24 cellular contexts compared by ENCODE assay signal in the genomic region with DNA sequence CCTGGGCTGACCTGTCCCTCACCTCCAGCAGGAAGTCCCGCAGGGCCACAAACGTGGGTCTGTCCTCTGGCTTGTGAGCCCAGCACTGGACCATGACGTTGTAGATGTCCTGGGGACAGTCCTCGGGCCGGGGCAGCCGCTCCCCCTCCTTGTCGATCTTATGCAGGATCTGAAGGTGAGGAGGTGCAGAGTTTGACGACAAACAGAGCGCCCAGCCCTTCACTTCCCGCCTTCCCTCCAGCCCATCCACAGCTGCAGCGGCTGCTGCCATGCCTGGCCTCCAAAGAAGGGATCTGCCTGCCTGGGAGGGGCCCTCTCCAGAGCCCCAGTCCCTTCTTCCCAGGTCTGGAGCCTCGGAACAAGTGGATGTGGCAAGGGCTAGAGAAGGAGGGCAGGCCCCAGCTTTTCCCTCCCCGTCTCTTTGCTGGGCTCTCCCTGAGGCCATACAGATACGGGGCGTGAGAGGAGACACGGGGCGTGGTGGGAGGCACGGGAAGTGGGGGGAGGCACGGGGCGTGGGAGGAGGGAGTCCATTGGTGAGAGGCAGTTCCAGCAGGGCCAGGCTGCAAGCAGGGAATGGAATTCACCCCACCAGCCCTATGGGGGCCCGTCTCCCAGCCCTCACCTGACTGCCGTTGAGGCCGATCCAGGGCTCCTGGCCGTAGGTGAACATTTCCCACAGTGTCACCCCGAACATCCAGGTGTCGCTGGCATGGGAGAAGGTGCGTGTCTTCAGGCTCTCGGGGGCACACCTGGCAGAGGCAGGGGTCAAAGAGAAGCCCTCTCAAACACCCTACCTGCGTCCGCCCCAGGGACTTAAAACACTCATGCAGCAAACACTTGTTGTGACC. TPM values are rescaled to one million over a fixed set of nuclear protein-coding genes. Genes with fewer than 3 reads are reported as not detected.
A peak's percentile ranks its signal among the peaks of the same experiment; 100 is the strongest.
DNase-seq lines count a peak whose midpoint lies in the region; ATAC-seq and TF ChIP-seq lines count a peak whose summit lies in the region.
"Had no signal": no experiment of that assay in that cellular context is flagged by ENCODE, and none has a peak within 500 bp of the region (broad histone marks: within the 10 kb centered on the region; RNA-seq: fewer than 3 reads in every experiment).

No MANE protein-coding gene starts in this region.

- H3K36me3 ChIP-seq in esophagus (ENCODE audit: control insufficient read depth in 2 of 2, insufficient read depth in 2 of 2, low read length in 1 of 2) (peaks cover 7 to 41% of the 10 kb centered on the region in 2 donors), skeletal muscle tissue (ENCODE audit: control insufficient read depth in 3 of 3, insufficient read depth in 3 of 3, low read length in 3 of 3) (peaks cover 36 to 47% (median 41%) of the 10 kb centered on the region in 3 donors), upper lobe of right lung (peaks cover 42% of the 10 kb centered on the region)

- 78 to 85% methylated on average over 30 of the region's 30 CpGs for WGBS in esophagus, 2 donors

- H3K36me3 Mint-ChIP-seq in CD14-positive monocyte: peaks cover 52 to 77% of the 10 kb centered on the region in 2 donors
- H3K36me3 Mint-ChIP-seq: natural killer cell had no signal

- TF ChIP-seq CTCF in CD14-positive monocyte (IDR thresholded peaks at IDR 0.05) (no peak), RWPE1 (conservative IDR thresholded peaks at IDR 0.05; ENCODE audit: low read depth) (no peak), upper lobe of right lung (IDR thresholded peaks at IDR 0.05) (no peak)

- H3K27ac ChIP-seq in RWPE1 (peak overlapping the region; percentile 73), esophagus (ENCODE audit: low read depth in 2 of 2, low read length in 1 of 2) (peak overlapping the region; percentile 87 to 97), skeletal muscle tissue (ENCODE audit: low read depth, low read length) (peak overlapping the region; percentile 82), upper lobe of right lung (no peak overlapping the region)
- H3K27ac ChIP-seq: epithelial cell of prostate, HL-60, thoracic aorta had no signal

- H3K9me3 ChIP-seq in esophagus (ENCODE audit: control insufficient read depth in 2 of 2, insufficient read depth in 1 of 2, low read depth in 1 of 2, low read length in 1 of 2) (no peaks in the 10 kb centered on the region), skeletal muscle tissue (ENCODE audit: control insufficient read depth in 3 of 3, low read length in 3 of 3) (no peaks in the 10 kb centered on the region), upper lobe of right lung (no peaks in the 10 kb centered on the region)
- H3K9me3 ChIP-seq: thoracic aorta had no signal

- intact Hi-C loops in CD14-positive monocyte (cut with micrococcal nuclease) (no loop called here), upper lobe of right lung (cut with DNase I) (no loop called here)

- no peak overlapping the region for H3K4me3 Mint-ChIP-seq in CD14-positive monocyte
- H3K4me3 Mint-ChIP-seq: activated naive CD4-positive, alpha-beta T cell treated with anti-CD3 and anti-CD28 coated beads for 36 hours; activated T-helper 1 cell treated with anti-CD3 and anti-CD28 coated beads, Interleukin-12 subunit alpha, Interleukin-12 subunit beta, Interleukin-2, Interleukin-4 antibody, amounts not matched to agents 30 ng/mL and 10 ng/mL and 1 ng/mL, durations not matched to agents 14 hours and 24 hours and 36 hours; B cell; natural killer cell; T-helper 1 cell treated with Interleukin-12 subunit alpha and Interleukin-12 subunit beta and Interleukin-4 antibody, amounts not matched to agents 30 μg/mL and 1 μg/mL, for 36 hours had no signal

- H3K4me3 ChIP-seq in esophagus (ENCODE audit: low read depth in 1 of 2, low read length in 2 of 2) (peak overlapping the region in 1 of 2 donors; percentile 10), skeletal muscle tissue (ENCODE audit: low read length in 3 of 3) (no peak overlapping the region), upper lobe of right lung (no peak overlapping the region)
- H3K4me3 ChIP-seq: GM12878, thoracic aorta had no signal

- peaks cover 0 to 1% (median 0%) of the 10 kb centered on the region in 3 donors for H3K27me3 Mint-ChIP-seq in CD14-positive monocyte (ENCODE audit: low read depth in 3 of 3)
- H3K27me3 Mint-ChIP-seq: B cell had no signal

- ATAC-seq in upper lobe of right lung: no peak
- ATAC-seq: GM12878; natural killer cell; SK-N-SH treated with all-trans-retinoic acid at 6 μM for 48 hours; stimulated activated naive CD8-positive, alpha-beta T cell treated with anti-CD3 and anti-CD28 coated beads, Interleukin-15, Interleukin-2, amounts not matched to agents 100 U/mL and 50 U/mL, for 24 hours had no signal

- peaks cover 1% of the 10 kb centered on the region for H3K4me1 Mint-ChIP-seq in CD14-positive monocyte
- H3K4me1 Mint-ChIP-seq: B cell had no signal

- peak overlapping the region in 3 of 7 donors; percentile 37 to 80 (median 63) for H3K27ac Mint-ChIP-seq in CD14-positive monocyte
- H3K27ac Mint-ChIP-seq: activated naive CD4-positive, alpha-beta T cell treated with anti-CD3 and anti-CD28 coated beads for 36 hours; activated T-helper 1 cell treated with anti-CD3 and anti-CD28 coated beads, Interleukin-12 subunit alpha, Interleukin-12 subunit beta, Interleukin-2, Interleukin-4 antibody, amounts not matched to agents 30 ng/mL and 10 ng/mL and 1 ng/mL, durations not matched to agents 14 hours and 24 hours and 36 hours; natural killer cell; T-helper 1 cell treated with Interleukin-12 subunit alpha and Interleukin-12 subunit beta and Interleukin-4 antibody, amounts not matched to agents 30 μg/mL and 1 μg/mL, for 36 hours had no signal

- H3K27me3 ChIP-seq in esophagus (ENCODE audit: control insufficient read depth in 1 of 2, insufficient read depth in 2 of 2, low read length in 2 of 2) (no peaks in the 10 kb centered on the region), skeletal muscle tissue (ENCODE audit: control insufficient read depth in 3 of 3, insufficient read depth in 3 of 3, low read length in 3 of 3) (no peaks in the 10 kb centered on the region), upper lobe of right lung (no peaks in the 10 kb centered on the region)

- no peaks in the 10 kb centered on the region for H3K9me3 Mint-ChIP-seq in CD14-positive monocyte
- H3K9me3 Mint-ChIP-seq: activated naive CD4-positive, alpha-beta T cell treated with anti-CD3 and anti-CD28 coated beads for 36 hours; activated T-helper 1 cell treated with anti-CD3 and anti-CD28 coated beads, Interleukin-12 subunit alpha, Interleukin-12 subunit beta, Interleukin-2, Interleukin-4 antibody, amounts not matched to agents 30 ng/mL and 10 ng/mL and 1 ng/mL, durations not matched to agents 14 hours and 24 hours and 36 hours; natural killer cell; T-helper 1 cell treated with Interleukin-12 subunit alpha and Interleukin-12 subunit beta and Interleukin-4 antibody, amounts not matched to agents 30 μg/mL and 1 μg/mL, for 36 hours had no signal

- CTCF ChIA-PET in RWPE1 (lab: Yijun Ruan, JAX): interaction anchor here (1.2 kb wide), 1 partner anchor 13 kb away, joined by 4 read pairs; no protein-coding TSS in a partner anchor

- peak; percentile 38 for DNase-seq in CD14-positive monocyte (ENCODE audit: low spot score)
- no peak for DNase-seq in RWPE1 (ENCODE audit: low spot score)
- no peak for DNase-seq in hepatic stellate cell (ENCODE audit: low spot score)
- no peak for DNase-seq in upper lobe of right lung
- no peak for DNase-seq in stimulated activated CD4-positive, alpha-beta T cell treated with anti-CD3 and anti-CD28 coated beads, Interleukin-12 subunit alpha, Interleukin-12 subunit beta, amount 100 ng/mL, for 4 hours
- DNase-seq: ACHN; activated CD4-positive, alpha-beta T cell treated with anti-CD3 and anti-CD28 coated beads, Interleukin-2, amount 50 U/mL, for 4 hours; activated naive CD4-positive, alpha-beta T cell treated with anti-CD3 and anti-CD28 coated beads for 36 hours; KG1; MM.1S; natural killer cell; NCI-H2029; Right ventricle myocardium superior; stimulated activated naive CD8-positive, alpha-beta T cell treated with anti-CD3 and anti-CD28 coated beads, Interleukin-15, Interleukin-2, amounts not matched to agents 100 U/mL and 50 U/mL, for 24 hours had no signal

- POLR2A ChIA-PET in RWPE1 (lab: Yijun Ruan, JAX; ENCODE audit: low non-redundant PET): no interaction called here

- H3K9ac ChIP-seq in skeletal muscle tissue (ENCODE audit: low read depth in 1 of 3, low read length in 3 of 3): peak overlapping the region in 1 of 3 donors; percentile 75

- H3K4me1 ChIP-seq in esophagus (ENCODE audit: control insufficient read depth in 2 of 2, insufficient read depth in 2 of 2, low read length in 1 of 2) (peaks cover 0 to 31% of the 10 kb centered on the region in 2 donors), skeletal muscle tissue (ENCODE audit: control insufficient read depth in 3 of 3, insufficient read depth in 3 of 3, low read length in 3 of 3) (peaks cover 18 to 69% (median 31%) of the 10 kb centered on the region in 3 donors), upper lobe of right lung (peaks cover 5% of the 10 kb centered on the region)

RNA-seq across cellular contexts. Expression of a gene that starts 29.7 kb away (rescaled TPM):
- polyA plus RNA-seq in CD14-positive monocyte (1 to 10 TPM in 1 of 2 donors, under 1 TPM in 1; 0.84 to 1.8 TPM), esophagus (10 to 100 TPM; 38.8 to 87.5 TPM)
- total RNA-seq in skeletal muscle tissue (9.9 TPM), upper lobe of right lung (58.8 TPM)
